1 cellular context compared by ENCODE assay signal in genomic region chr17:80805032-80805751, GRCh38.
TF ChIP-seq lines count a peak whose summit lies in the region.

No MANE protein-coding gene starts in this region.

TF ChIP-seq in GM23338, 12 proteins besides CTCF, POLR2A, EP300 and RAD21 (continued from another document):
- no peak for TF ChIP-seq ZNF331 (CRISPR knock-in tag; IDR thresholded peaks at IDR 0.05; ENCODE audit: low read depth)
